9 cellular contexts compared by ENCODE assay signal in the genomic region with DNA sequence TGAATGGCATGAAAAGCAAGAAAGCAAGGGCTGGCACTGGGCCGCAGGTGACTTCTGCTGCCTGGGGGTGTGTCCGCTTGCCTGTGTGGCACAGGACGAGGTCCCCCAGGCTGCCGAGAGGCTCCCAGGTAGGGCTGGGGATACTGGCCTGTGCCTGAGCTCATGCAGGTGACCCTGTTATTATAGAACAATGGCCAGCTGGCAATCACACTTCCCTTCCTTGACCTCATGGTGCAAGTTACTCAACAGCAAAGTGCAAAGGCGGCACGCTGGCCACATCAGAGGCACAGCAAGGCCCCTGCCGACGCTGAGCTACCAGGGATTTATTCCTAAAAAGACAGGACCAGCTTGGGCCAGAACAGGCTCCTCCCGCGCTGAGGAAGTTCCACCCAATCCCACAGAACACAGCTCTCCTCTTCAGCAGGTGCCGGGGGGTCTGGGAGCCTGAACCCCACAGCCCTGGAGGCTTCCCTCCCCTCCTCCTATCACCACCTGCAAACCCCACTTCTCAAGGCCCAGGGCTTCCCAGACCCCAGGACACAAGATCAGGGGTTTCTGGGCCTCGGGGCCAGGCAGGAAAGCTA. TPM values are rescaled to one million over a fixed set of nuclear protein-coding genes. Genes with fewer than 3 reads are reported as not detected.
DNase-seq lines count a peak whose midpoint lies in the region; ATAC-seq, FAIRE-seq and TF ChIP-seq lines count a peak whose summit lies in the region.
"Had no signal": no experiment of that assay in that cellular context is flagged by ENCODE, and none has a peak within 500 bp of the region (broad histone marks: within the 10 kb centered on the region; RNA-seq: fewer than 3 reads in every experiment).

No MANE protein-coding gene starts in this region.

- H3K4me3 Mint-ChIP-seq in CD14-positive monocyte = peak overlapping the region; percentile 83 to 91
- H3K4me3 Mint-ChIP-seq in IgD-negative memory B cell = peak overlapping the region; percentile 81 to 92 (median 91)
- H3K4me3 Mint-ChIP-seq in activated T-helper 17 cell treated with anti-CD3 and anti-CD28 coated beads, Interleukin-2, amount 50 U/mL, for 72 hours = peak overlapping the region; percentile 75
- peak overlapping the region; percentile 82 for H3K4me3 Mint-ChIP-seq in memory B cell

- no peak for FAIRE-seq in HTR-8/SVneo (lab: Jason Lieb, UNC)

- H3K4me1 Mint-ChIP-seq in CD14-positive monocyte (peaks cover 57% of the 10 kb centered on the region), IgD-negative memory B cell (peaks cover 17 to 25% (median 22%) of the 10 kb centered on the region in 3 donors), memory B cell (peaks cover 23% of the 10 kb centered on the region)
- peaks cover 9% of the 10 kb centered on the region for H3K4me1 Mint-ChIP-seq in activated T-helper 17 cell treated with anti-CD3 and anti-CD28 coated beads, Interleukin-2, amount 50 U/mL, for 72 hours

- DNase-seq in CD14-positive monocyte (ENCODE audit: low spot score) (no peak), memory B cell (ENCODE audit: low spot score in 2 of 2) (no peak), NCI-H524 treated with DMSO at 0.1 percent for 48 hours (lab: John Stamatoyannopoulos, UW) (no peak), GM19238 (ENCODE audit: insufficient read length, low spot score) (no peak), HTR-8/SVneo (ENCODE audit: insufficient read length, low spot score) (no peak)

- TF ChIP-seq CTCF in CD14-positive monocyte (IDR thresholded peaks at IDR 0.05) = no peak

- H3K27me3 Mint-ChIP-seq in CD14-positive monocyte (ENCODE audit: low read depth in 3 of 3) (peaks cover 0 to 15% (median 2%) of the 10 kb centered on the region in 3 donors), IgD-negative memory B cell (peaks cover 2% of the 10 kb centered on the region), memory B cell (no peaks in the 10 kb centered on the region)
- no peaks in the 10 kb centered on the region for H3K27me3 Mint-ChIP-seq in activated T-helper 17 cell treated with anti-CD3 and anti-CD28 coated beads, Interleukin-2, amount 50 U/mL, for 72 hours

- H3K27ac Mint-ChIP-seq in CD14-positive monocyte (peak overlapping the region; percentile 99 to 100 (median 100)), IgD-negative memory B cell (peak overlapping the region; percentile 96 to 98 (median 98)), memory B cell (peak overlapping the region; percentile 91)
- H3K27ac Mint-ChIP-seq in activated T-helper 17 cell treated with anti-CD3 and anti-CD28 coated beads, Interleukin-2, amount 50 U/mL, for 72 hours = peak overlapping the region; percentile 81

- intact Hi-C loops in CD14-positive monocyte (cut with micrococcal nuclease) = loop anchor here (2.0 kb wide), 3 partner anchors 15 to 31 kb away; partner anchors contain the start of genes TUBGCP2 (in 1 of the 2) and ZNF511 (in 1 of the 2)

- H3K9me3 Mint-ChIP-seq in CD14-positive monocyte (peaks cover 0 to 2% (median 0%) of the 10 kb centered on the region in 7 donors), IgD-negative memory B cell (no peaks in the 10 kb centered on the region), memory B cell (no peaks in the 10 kb centered on the region)
- H3K9me3 Mint-ChIP-seq in activated T-helper 17 cell treated with anti-CD3 and anti-CD28 coated beads, Interleukin-2, amount 50 U/mL, for 72 hours = no peaks in the 10 kb centered on the region

- peaks cover 30 to 35% of the 10 kb centered on the region in 2 donors for H3K36me3 Mint-ChIP-seq in CD14-positive monocyte
- H3K36me3 Mint-ChIP-seq in IgD-negative memory B cell = no peaks in the 10 kb centered on the region
- peaks cover 30% of the 10 kb centered on the region for H3K36me3 Mint-ChIP-seq in activated T-helper 17 cell treated with anti-CD3 and anti-CD28 coated beads, Interleukin-2, amount 50 U/mL, for 72 hours (ENCODE audit: low read depth)
- peaks cover 8% of the 10 kb centered on the region for H3K36me3 Mint-ChIP-seq in memory B cell

- ATAC-seq in activated T-helper 17 cell treated with anti-CD3 and anti-CD28 coated beads, Interleukin-2, amount 50 U/mL, for 72 hours (replicated peaks) = no peak
- ATAC-seq in memory B cell (ENCODE audit: low read depth) (no peak), GM19463 (IDR thresholded peaks at IDR 0.05; ENCODE audit: unreplicated experiment) (no peak)

RNA-seq across cellular contexts. Expression of gene ADAM8, which starts 1.4 kb away (rescaled TPM):
- 10 to 100 TPM; 32.7 to 72.8 TPM for polyA plus RNA-seq in CD14-positive monocyte
- polyA plus RNA-seq in IgD-negative memory B cell = 70.9 TPM
- total RNA-seq in activated T-helper 17 cell treated with anti-CD3 and anti-CD28 coated beads, Interleukin-2, amount 50 U/mL, for 72 hours = 100 to 1,000 TPM in 1 of 2 donors, 10 to 100 TPM in 1; 83.7 to 336 TPM

RNA-seq across cellular contexts. Expression of gene TUBGCP2, which starts 30.6 kb away (rescaled TPM):
- polyA plus RNA-seq in CD14-positive monocyte (10 to 100 TPM; 25.9 to 39.3 TPM), IgD-negative memory B cell (32.1 TPM)
- total RNA-seq in activated T-helper 17 cell treated with anti-CD3 and anti-CD28 coated beads, Interleukin-2, amount 50 U/mL, for 72 hours = 10 to 100 TPM; 47.8 to 55.8 TPM

RNA-seq across cellular contexts. Expression of gene ZNF511, which starts 30.6 kb away (rescaled TPM):
- polyA plus RNA-seq in CD14-positive monocyte (100 to 1,000 TPM in 1 of 2 donors, 10 to 100 TPM in 1; 84.7 to 118 TPM), IgD-negative memory B cell (107 TPM)
- total RNA-seq in activated T-helper 17 cell treated with anti-CD3 and anti-CD28 coated beads, Interleukin-2, amount 50 U/mL, for 72 hours = 10 to 100 TPM; 52.8 to 74.2 TPM

RNA-seq across cellular contexts. Expression of gene VENTX, which starts 40.4 kb away (rescaled TPM):
- polyA plus RNA-seq in CD14-positive monocyte (1 to 10 TPM; 1.4 to 1.6 TPM), IgD-negative memory B cell (not detected)
- under 1 TPM in 1 of 2 donors, not detected in 1; 0.21 TPM for total RNA-seq in activated T-helper 17 cell treated with anti-CD3 and anti-CD28 coated beads, Interleukin-2, amount 50 U/mL, for 72 hours

RNA-seq across cellular contexts. Expression of gene UTF1, which starts 48.1 kb away (rescaled TPM):
- polyA plus RNA-seq in CD14-positive monocyte (under 1 TPM; 0.14 to 0.48 TPM), IgD-negative memory B cell (not detected)
- total RNA-seq in activated T-helper 17 cell treated with anti-CD3 and anti-CD28 coated beads, Interleukin-2, amount 50 U/mL, for 72 hours = not detected
- total RNA-seq: psoas muscle had no signal
- polyA plus RNA-seq: psoas muscle had no signal
